Comparison of ENCODE assay signal across 12 cellular contexts in the genomic region with DNA sequence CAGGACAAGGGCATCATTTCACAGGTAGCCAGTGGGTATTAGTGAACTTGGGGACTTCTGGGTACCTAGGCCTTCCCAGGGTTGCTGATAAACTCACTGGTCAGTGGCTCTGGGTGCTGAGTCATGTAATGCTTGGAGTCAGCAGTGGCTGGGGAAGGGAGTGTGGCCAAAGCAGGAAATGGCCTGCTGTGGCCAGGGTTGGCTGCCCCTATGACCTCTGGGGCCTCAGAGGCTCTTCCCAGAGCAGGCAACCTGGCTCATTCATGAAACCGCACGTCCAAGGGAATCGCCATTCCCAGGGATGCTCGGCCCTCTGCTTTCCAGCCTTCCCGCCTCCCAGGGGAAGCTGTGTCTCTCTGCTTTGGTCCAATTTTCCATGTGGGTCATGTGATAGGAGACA.
DNase-seq lines count a peak whose midpoint lies in the region; ATAC-seq and TF ChIP-seq lines count a peak whose summit lies in the region.
"Had no signal": no experiment of that assay in that cellular context is flagged by ENCODE, and none has a peak within 500 bp of the region (broad histone marks: within the 10 kb centered on the region; RNA-seq: fewer than 3 reads in every experiment).

No MANE protein-coding gene starts in this region.

- H2AK5ac ChIP-seq in H9 (ENCODE audit: insufficient read length, low read length): no peak overlapping the region

- no peak for TF ChIP-seq POLR2A in sigmoid colon (IDR thresholded peaks at IDR 0.05)

- H2AFZ ChIP-seq in H9 (ENCODE audit: low read length): no peak overlapping the region

- H4K5ac ChIP-seq in H9 (ENCODE audit: insufficient read length, low read depth, low read length): peak overlapping the region; percentile 28

- H3K4me1 ChIP-seq in H9 (ENCODE audit: insufficient read depth, low read length) (peaks cover 4% of the 10 kb centered on the region; the same call in 1 of the 2 replicates), adipocyte (ENCODE audit: control insufficient read depth, insufficient read depth, low read length) (peaks cover 66% of the 10 kb centered on the region), left ventricle myocardium inferior (peaks cover 39% of the 10 kb centered on the region), sigmoid colon (peaks cover 0 to 74% (median 65%) of the 10 kb centered on the region in 4 donors)

- H2BK12ac ChIP-seq in H9 (ENCODE audit: insufficient read length, low read depth, low read length): no peak overlapping the region

- no peaks in the 10 kb centered on the region for H3K79me1 ChIP-seq in H9 (ENCODE audit: insufficient read depth, low read depth, low read length, poor library complexity, severe bottlenecking)

- no peak overlapping the region for H3T11ph ChIP-seq in H9 (ENCODE audit: low read length)

- H3K79me2 ChIP-seq in H9 (ENCODE audit: insufficient read depth, low read length): no peaks in the 10 kb centered on the region

- H3K27ac Mint-ChIP-seq in H9: no peak overlapping the region

- no peak overlapping the region for H3K4ac ChIP-seq in H9 (ENCODE audit: low read depth, low read length)

- no peaks in the 10 kb centered on the region for H3K9me3 ChIP-seq in H9 (ENCODE audit: control insufficient read depth, low read depth, low read length)
- H3K9me3 ChIP-seq in adipocyte (ENCODE audit: control insufficient read depth, low read length): peaks cover 14% of the 10 kb centered on the region
- peaks cover 9% of the 10 kb centered on the region for H3K9me3 ChIP-seq in left ventricle myocardium inferior (replicated peaks)
- H3K9me3 ChIP-seq in sigmoid colon: peaks cover 0 to 3% (median 0%) of the 10 kb centered on the region in 4 donors

- DNase-seq in H9 (no peak), adipocyte (ENCODE audit: low read depth) (peak; percentile 15), left ventricle myocardium inferior (peak; percentile 66), sigmoid colon (peak; percentile 75), NCI-H2081 (lab: John Stamatoyannopoulos, UW) (no peak)
- DNase-seq in stimulated activated CD4-positive, alpha-beta T cell treated with anti-CD3 and anti-CD28 coated beads, Interleukin-4, amount 100 ng/mL, for 1 hour: no peak
- DNase-seq: activated CD4-positive, alpha-beta T cell treated with anti-CD3 and anti-CD28 coated beads, Interleukin-2, amount 50 U/mL, for 4 hours; activated naive CD4-positive, alpha-beta T cell treated with anti-CD3 and anti-CD28 coated beads, Interleukin-2, amount 50 U/mL, for 16 hours; effector CD8-positive, alpha-beta T cell; NCI-H2171 treated with DMSO at 0.1 percent for 48 hours had no signal

- no peaks in the 10 kb centered on the region; a peak in 4 of 7 replicates for H3K36me3 Mint-ChIP-seq in H9 (ENCODE audit: insufficient read depth in 1 of 3, low read depth in 3 of 3)

- WGBS in H9 (ENCODE audit: extremely low coverage, insufficient read length, low lambda C conversion rate): no CpG with 5 or more reads among the region's 5 CpGs
- WGBS in sigmoid colon, 2 donors: 89 to 91% methylated on average over 5 of the region's 5 CpGs

- no peak overlapping the region for H3K4me3 Mint-ChIP-seq in H9

- H2BK5ac ChIP-seq in H9 (ENCODE audit: insufficient read length, low read length): no peak overlapping the region

- H3K18ac ChIP-seq in H9 (ENCODE audit: insufficient read length, low read depth, low read length): no peak overlapping the region

- TF ChIP-seq CTCF in H9 (conservative IDR thresholded peaks at IDR 0.05): no peak
- no peak for TF ChIP-seq CTCF in left ventricle myocardium inferior (IDR thresholded peaks at IDR 0.05; ENCODE audit: borderline replicate concordance)
- TF ChIP-seq CTCF in sigmoid colon (IDR thresholded peaks at IDR 0.05): no peak

- H3K56ac ChIP-seq in H9 (ENCODE audit: insufficient read length, low read depth, low read length): no peak overlapping the region

- no peak overlapping the region for H3K4me2 ChIP-seq in H9 (ENCODE audit: insufficient read depth, insufficient read length, low read length)

- intact Hi-C loops in left ventricle myocardium inferior (cut with micrococcal nuclease): no loop called here
- intact Hi-C loops in sigmoid colon (cut with DNase I): loop anchor here (10.0 kb wide), 1 partner anchor 83 kb away; no protein-coding TSS in a partner anchor

- H3K36me3 ChIP-seq in adipocyte (ENCODE audit: control insufficient read depth, insufficient read depth, low read length, severe bottlenecking) (no peaks in the 10 kb centered on the region), left ventricle myocardium inferior (no peaks in the 10 kb centered on the region), sigmoid colon (no peaks in the 10 kb centered on the region)

- H4K20me1 ChIP-seq in H9 (ENCODE audit: control insufficient read depth, insufficient read depth, insufficient read length): no peaks in the 10 kb centered on the region

- peaks cover 4 to 5% of the 10 kb centered on the region in 2 experiments; a peak in 3 of 5 replicates for H3K9me3 Mint-ChIP-seq in H9

- no peaks in the 10 kb centered on the region for H3K23me2 ChIP-seq in H9 (ENCODE audit: insufficient read length, low read depth, low read length, poor library complexity, severe bottlenecking)

- H3K27me3 Mint-ChIP-seq in H9 (ENCODE audit: low read depth): no peaks in the 10 kb centered on the region; the same call in none of the 2 replicates

- no peak for TF ChIP-seq EP300 in sigmoid colon (IDR thresholded peaks at IDR 0.05)

- H3K9ac ChIP-seq in H9 (ENCODE audit: extremely low read depth, insufficient read length, low read length) (no peak overlapping the region), adipocyte (ENCODE audit: low read length) (peak overlapping the region; percentile 60)

- no peak overlapping the region for H4K8ac ChIP-seq in H9 (replicated peaks; ENCODE audit: insufficient read length, low read depth, low read length)

- H2BK120ac ChIP-seq in H9 (ENCODE audit: low read depth, low read length, poor library complexity, severe bottlenecking): no peak overlapping the region

- no peak overlapping the region for H3K23ac ChIP-seq in H9 (ENCODE audit: insufficient read length, low read depth, low read length)

- H3K4me1 Mint-ChIP-seq in H9: peaks cover 8 to 13% of the 10 kb centered on the region in 2 experiments; a peak in 3 of 4 replicates

- H4K91ac ChIP-seq in H9 (ENCODE audit: insufficient read length, low read depth, low read length): no peak overlapping the region

- no peak for ATAC-seq in activated CD4-positive, CD25-positive, alpha-beta regulatory T cell treated with anti-CD3 and anti-CD28 coated beads, Interleukin-2, amount 50 U/mL, for 24 hours
- ATAC-seq in HG02642 (IDR thresholded peaks at IDR 0.05; ENCODE audit: poor library complexity, unreplicated experiment): no peak

- H2BK20ac ChIP-seq in H9 (ENCODE audit: low read depth, low read length, poor library complexity, severe bottlenecking): no peak overlapping the region

- H3K27ac ChIP-seq in H9 (ENCODE audit: insufficient read length, low read depth, low read length) (no peak overlapping the region), left ventricle myocardium inferior (replicated peaks) (peak overlapping the region; percentile 21), sigmoid colon (peak overlapping the region; percentile 74 to 79 (median 76))

- H3K27me3 ChIP-seq in H9 (ENCODE audit: insufficient read depth, low read length) (no peaks in the 10 kb centered on the region), adipocyte (replicated peaks; ENCODE audit: control insufficient read depth, insufficient read depth, low read length) (no peaks in the 10 kb centered on the region), left ventricle myocardium inferior (ENCODE audit: low read depth) (no peaks in the 10 kb centered on the region), sigmoid colon (no peaks in the 10 kb centered on the region)

- H3K4me3 ChIP-seq in adipocyte (ENCODE audit: low read length) (no peak overlapping the region), left ventricle myocardium inferior (no peak overlapping the region), sigmoid colon (no peak overlapping the region)

- H3K14ac ChIP-seq in H9 (ENCODE audit: insufficient read depth, low read length): peak overlapping the region; percentile 73

- H2BK15ac ChIP-seq in H9 (ENCODE audit: low read depth, low read length): no peak overlapping the region

Comparison
In these comparisons a context has a peak if more than half of its experiments do, and no peak if none do; other contexts are left out.
1. DNase-seq: peak in adipocyte (single experiment), left ventricle myocardium inferior (single experiment) and sigmoid colon (single experiment); none in H9 (single experiment), stimulated activated CD4-positive, alpha-beta T cell treated with anti-CD3 and anti-CD28 coated beads, Interleukin-4, amount 100 ng/mL, for 1 hour (single experiment) and NCI-H2081 (0 of 2).